14 cellular contexts compared by ENCODE assay signal in the genomic region with DNA sequence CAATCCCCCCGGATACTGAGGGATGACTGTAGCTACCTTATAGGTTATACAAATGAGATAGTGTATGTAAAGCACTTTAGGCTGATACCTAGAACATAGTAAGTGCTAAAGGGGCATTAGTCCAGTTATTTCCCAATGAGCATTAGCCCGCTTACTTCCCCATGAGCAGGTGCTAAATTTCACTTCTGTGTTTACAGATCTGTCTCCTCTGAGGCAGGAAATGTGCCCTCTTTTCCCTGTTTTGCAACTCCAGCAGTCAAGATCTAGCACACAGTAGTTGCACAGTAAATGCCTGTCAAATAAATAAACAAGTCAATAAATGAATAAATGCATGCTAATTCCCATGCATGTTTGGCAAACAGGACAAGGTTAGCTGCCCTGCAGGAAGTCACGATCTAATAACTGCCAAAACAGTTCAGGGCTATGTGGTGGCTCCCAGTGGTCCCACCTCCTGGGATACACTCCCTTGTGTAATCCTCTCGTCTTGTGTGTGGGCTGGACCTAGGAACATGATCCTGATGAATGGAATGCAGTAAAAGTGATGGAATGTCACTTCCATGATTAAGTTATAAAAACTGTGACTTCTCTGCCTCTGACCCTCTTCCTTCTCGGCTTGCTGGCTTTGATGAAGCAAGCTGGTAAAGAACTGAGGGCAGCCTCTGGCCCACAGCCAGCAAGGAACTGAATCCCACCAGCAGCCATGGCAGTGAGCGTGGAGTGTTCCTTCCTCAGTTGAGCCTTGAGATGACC.
A peak's percentile ranks its signal among the peaks of the same experiment; 100 is the strongest.
DNase-seq lines count a peak whose midpoint lies in the region; TF ChIP-seq lines count a peak whose summit lies in the region.
"Had no signal": no experiment of that assay in that cellular context is flagged by ENCODE, and none has a peak within 500 bp of the region (broad histone marks: within the 10 kb centered on the region; RNA-seq: fewer than 3 reads in every experiment).

No MANE protein-coding gene starts in this region.

- H3K18ac ChIP-seq in mesenchymal stem cell (ENCODE audit: low read depth in 1 of 2, low read length in 2 of 2), result peak overlapping the region; percentile 72 to 87

- H2BK5ac ChIP-seq in mesenchymal stem cell (ENCODE audit: low read depth, low read length, poor library complexity, severe bottlenecking), result no peak overlapping the region

- in situ Hi-C loops in brain microvascular endothelial cell (cut with HindIII; ENCODE audit: low pct_ligation_motif_present, low sequenced_read_pairs), result no loop called here

- peak; percentile 61 for DNase-seq in Ammon's horn (ENCODE audit: low spot score)
- DNase-seq in HuH-7 (ENCODE audit: low spot score), result peak; percentile 32
- peak; percentile 60 for DNase-seq in brain microvascular endothelial cell
- DNase-seq in mesenchymal stem cell, result peak; percentile 76
- no peak for DNase-seq in NCI-H1092 (lab: John Stamatoyannopoulos, UW)
- no peak for DNase-seq in spleen
- DNase-seq in activated T-cell treated with anti-CD3 and anti-CD28 coated beads, Interleukin-2, amount 50 U/mL, for 24 hours, result no peak
- no peak for DNase-seq in activated CD4-positive, alpha-beta T cell treated with anti-CD3 and anti-CD28 coated beads, Interleukin-2, amount 50 U/mL, for 1 hour
- DNase-seq: activated CD4-positive, alpha-beta memory T cell treated with anti-CD3 and anti-CD28 coated beads for 36 hours; activated naive CD4-positive, alpha-beta T cell treated with anti-CD3 and anti-CD28 coated beads, Interleukin-2, amount 50 U/mL, for 16 hours; C1 segment of cervical spinal cord; NCI-H524 treated with DMSO at 0.1 percent for 48 hours; retina had no signal

- no peaks in the 10 kb centered on the region for H3K4me1 Mint-ChIP-seq in activated T-cell treated with anti-CD3 and anti-CD28 coated beads, Interleukin-2, amount 50 U/mL, for 24 hours (ENCODE audit: low read depth)

- H2BK12ac ChIP-seq in mesenchymal stem cell (ENCODE audit: low read length in 2 of 2), result peak overlapping the region; percentile 72 to 77

- no peak overlapping the region for H3K4me3 Mint-ChIP-seq in activated T-cell treated with anti-CD3 and anti-CD28 coated beads, Interleukin-2, amount 50 U/mL, for 24 hours
- H3K4me3 Mint-ChIP-seq: activated CD4-positive, alpha-beta memory T cell treated with anti-CD3 and anti-CD28 coated beads for 36 hours had no signal

- no peak overlapping the region for H3K23ac ChIP-seq in mesenchymal stem cell (ENCODE audit: low read length in 2 of 2)

- H3K4me3 ChIP-seq in brain microvascular endothelial cell (ENCODE audit: low read depth, low read length) (no peak overlapping the region), mesenchymal stem cell (ENCODE audit: insufficient read depth in 1 of 2, low read depth in 1 of 2, low read length in 2 of 2) (no peak overlapping the region), spleen (no peak overlapping the region)
- H3K4me3 ChIP-seq: tibial nerve had no signal

- H3K79me1 ChIP-seq in mesenchymal stem cell (replicated peaks; ENCODE audit: low read length, poor library complexity, severe bottlenecking), result no peaks in the 10 kb centered on the region

- no peak overlapping the region for H3K27ac Mint-ChIP-seq in activated T-cell treated with anti-CD3 and anti-CD28 coated beads, Interleukin-2, amount 50 U/mL, for 24 hours
- H3K27ac Mint-ChIP-seq: activated CD4-positive, alpha-beta memory T cell treated with anti-CD3 and anti-CD28 coated beads for 36 hours had no signal

- no peaks in the 10 kb centered on the region for H3K36me3 Mint-ChIP-seq in activated T-cell treated with anti-CD3 and anti-CD28 coated beads, Interleukin-2, amount 50 U/mL, for 24 hours (ENCODE audit: low read depth)
- H3K36me3 Mint-ChIP-seq: activated CD4-positive, alpha-beta memory T cell treated with anti-CD3 and anti-CD28 coated beads for 36 hours had no signal

- no peaks in the 10 kb centered on the region for H3K27me3 Mint-ChIP-seq in activated T-cell treated with anti-CD3 and anti-CD28 coated beads, Interleukin-2, amount 50 U/mL, for 24 hours
- H3K27me3 Mint-ChIP-seq: activated CD4-positive, alpha-beta memory T cell treated with anti-CD3 and anti-CD28 coated beads for 36 hours had no signal

- H2BK15ac ChIP-seq in mesenchymal stem cell (ENCODE audit: low read depth, poor library complexity, severe bottlenecking), result no peak overlapping the region

- no peak overlapping the region for H2AK5ac ChIP-seq in mesenchymal stem cell (ENCODE audit: low read length, severe bottlenecking)

- peak overlapping the region; percentile 21 for H2BK120ac ChIP-seq in mesenchymal stem cell (ENCODE audit: low read depth, low read length)

- H2AFZ ChIP-seq in mesenchymal stem cell (ENCODE audit: low read depth, low read length), result no peak overlapping the region

- peak overlapping the region; percentile 13 to 81 for H3K4ac ChIP-seq in mesenchymal stem cell (ENCODE audit: low read depth in 1 of 2, low read length in 2 of 2)

- H3K4me2 ChIP-seq in mesenchymal stem cell (ENCODE audit: low read length, poor library complexity, severe bottlenecking), result no peak overlapping the region

- no peaks in the 10 kb centered on the region for H3K4me1 ChIP-seq in mesenchymal stem cell (ENCODE audit: control insufficient read depth, insufficient read depth, low read depth, low read length)
- H3K4me1 ChIP-seq in spleen, result peaks cover 0 to 19% (median 0%) of the 10 kb centered on the region in 6 donors

- H3K14ac ChIP-seq in mesenchymal stem cell (ENCODE audit: low read length in 2 of 2), result peak overlapping the region in 1 of 2 experiments; percentile 47

- H3K9me3 ChIP-seq in mesenchymal stem cell (ENCODE audit: control insufficient read depth, low read length) (no peaks in the 10 kb centered on the region), spleen (no peaks in the 10 kb centered on the region)
- H3K9me3 ChIP-seq: tibial nerve had no signal

- H4K91ac ChIP-seq in mesenchymal stem cell (ENCODE audit: low read length), result no peak overlapping the region

- H4K8ac ChIP-seq in mesenchymal stem cell (ENCODE audit: low read length), result no peak overlapping the region

- no peaks in the 10 kb centered on the region for H3K36me3 ChIP-seq in brain microvascular endothelial cell (replicated peaks)
- H3K36me3 ChIP-seq in mesenchymal stem cell (ENCODE audit: control insufficient read depth in 1 of 2, insufficient read depth in 2 of 2, low read depth in 1 of 2, low read length in 2 of 2), result no peaks in the 10 kb centered on the region
- H3K36me3 ChIP-seq in spleen, result no peaks in the 10 kb centered on the region
- H3K36me3 ChIP-seq: tibial nerve had no signal

- intact Hi-C loops in spleen (cut with DNase I; ENCODE audit: low total_unique reads), result no loop called here

- no peak overlapping the region for H3K9ac ChIP-seq in mesenchymal stem cell (ENCODE audit: low read length)

- TF ChIP-seq CTCF in brain microvascular endothelial cell (IDR thresholded peaks at IDR 0.05; ENCODE audit: low read depth, low read length, missing control alignments), result no peak
- TF ChIP-seq CTCF in spleen (IDR thresholded peaks at IDR 0.05 in 8 of 11, conservative IDR thresholded peaks at IDR 0.05 in 3 of 11), result no peak

- no peak for TF ChIP-seq POLR2A in spleen (IDR thresholded peaks at IDR 0.05)

- H3K27ac ChIP-seq in brain microvascular endothelial cell (no peak overlapping the region), mesenchymal stem cell (ENCODE audit: low read length, poor library complexity, severe bottlenecking) (no peak overlapping the region), spleen (peak overlapping the region in 3 of 8 donors; percentile 2 to 55 (median 42))
- H3K27ac ChIP-seq: tibial nerve had no signal

- H3K27me3 ChIP-seq in brain microvascular endothelial cell (replicated peaks) (no peaks in the 10 kb centered on the region), mesenchymal stem cell (ENCODE audit: control insufficient read depth in 1 of 2, insufficient read depth in 1 of 2, low read length in 2 of 2) (peaks cover 0 to 52% of the 10 kb centered on the region in 2 experiments), spleen (replicated peaks in 1 of 7) (no peaks in the 10 kb centered on the region)
- H3K27me3 ChIP-seq: tibial nerve had no signal

- H3K9me3 Mint-ChIP-seq in activated T-cell treated with anti-CD3 and anti-CD28 coated beads, Interleukin-2, amount 50 U/mL, for 24 hours, result no peaks in the 10 kb centered on the region
- H3K9me3 Mint-ChIP-seq: activated CD4-positive, alpha-beta memory T cell treated with anti-CD3 and anti-CD28 coated beads for 36 hours had no signal

- WGBS in mesenchymal stem cell, result 45% methylated on average over 6 of the region's 6 CpGs
- 37 to 58% (median 44%) methylated on average over 6 of the region's 6 CpGs for WGBS in spleen, 5 donors

Comparison
In these comparisons a context has a peak if more than half of its experiments do, and no peak if none do; other contexts are left out.
1. DNase-seq: peak in Ammon's horn (single experiment), HuH-7 (single experiment), brain microvascular endothelial cell (single experiment) and mesenchymal stem cell (single experiment); none in NCI-H1092 (single experiment), spleen (single experiment), activated T-cell treated with anti-CD3 and anti-CD28 coated beads, Interleukin-2, amount 50 U/mL, for 24 hours (single experiment) and activated CD4-positive, alpha-beta T cell treated with anti-CD3 and anti-CD28 coated beads, Interleukin-2, amount 50 U/mL, for 1 hour (single experiment).